Comparison of ENCODE assay signal across 17 cellular contexts in genomic region chr10:50551894-50552293, GRCh38.
"Had no signal": no experiment of that assay in that cellular context is flagged by ENCODE, and none has a peak within 500 bp of the region (broad histone marks: within the 10 kb centered on the region; RNA-seq: fewer than 3 reads in every experiment).

No MANE protein-coding gene starts in this region.

- H3K27me3 ChIP-seq: breast epithelium, esophagus squamous epithelium, foreskin keratinocyte, neutrophil had no signal

- DNase-seq: activated CD4-positive, alpha-beta T cell treated with anti-CD3 and anti-CD28 coated beads for 1 hour; activated CD4-positive, alpha-beta T cell treated with anti-CD3 and anti-CD28 coated beads, Interleukin-2, amount 50 U/mL, for 48 hours; activated CD8-positive, alpha-beta memory T cell treated with anti-CD3 and anti-CD28 coated beads, Interleukin-2, amount 10 ng/mL, durations not matched to agents 7 days and 5 days; activated effector memory CD4-positive, alpha-beta T cell treated with Interleukin-2 at 50 U/mL for 16 hours; activated T-cell treated with anti-CD3 and anti-CD28 coated beads, Interleukin-2, amount 50 U/mL, for 24 hours; esophagus squamous epithelium; foreskin keratinocyte; head of caudate nucleus; kidney; naive thymus-derived CD4-positive, alpha-beta T cell; stimulated activated CD4-positive, alpha-beta T cell treated with anti-CD3 and anti-CD28 coated beads, Interleukin-4, amount 100 ng/mL, for 1 hour; stimulated activated CD8-positive, alpha-beta memory T cell treated with anti-CD3 and anti-CD28 coated beads, Interleukin-4, amount 100 ng/mL, for 48 hours; stimulated activated naive CD8-positive, alpha-beta T cell treated with anti-CD3 and anti-CD28 coated beads, Interleukin-15, Interleukin-2, amounts not matched to agents 100 U/mL and 50 U/mL, for 24 hours; T-helper 9 cell had no signal

- H3K4me3 ChIP-seq: breast epithelium, esophagus squamous epithelium had no signal

- ATAC-seq: activated naive CD4-positive, alpha-beta T cell treated with anti-CD3 and anti-CD28 coated beads, Interleukin-2, amount 50 U/mL, for 72 hours; foreskin keratinocyte; naive thymus-derived CD4-positive, alpha-beta T cell; stimulated activated naive CD8-positive, alpha-beta T cell treated with anti-CD3 and anti-CD28 coated beads, Interleukin-15, Interleukin-2, amounts not matched to agents 100 U/mL and 50 U/mL, for 24 hours had no signal

- H3K9me3 ChIP-seq: esophagus squamous epithelium, neutrophil had no signal

- FAIRE-seq: kidney had no signal

- H3K4me3 Mint-ChIP-seq: activated CD8-positive, alpha-beta memory T cell treated with anti-CD3 and anti-CD28 coated beads, Interleukin-2, amount 10 ng/mL, durations not matched to agents 7 days and 5 days; activated T-cell treated with anti-CD3 and anti-CD28 coated beads, Interleukin-2, amount 50 U/mL, for 24 hours had no signal

- H3K27ac ChIP-seq: foreskin keratinocyte, neutrophil had no signal

- H3K36me3 ChIP-seq: breast epithelium, esophagus squamous epithelium, neutrophil had no signal

- H3K4me1 ChIP-seq: foreskin keratinocyte had no signal

- H3K27me3 Mint-ChIP-seq: activated CD8-positive, alpha-beta memory T cell treated with anti-CD3 and anti-CD28 coated beads, Interleukin-2, amount 10 ng/mL, durations not matched to agents 7 days and 5 days; activated T-cell treated with anti-CD3 and anti-CD28 coated beads, Interleukin-2, amount 50 U/mL, for 24 hours; naive thymus-derived CD4-positive, alpha-beta T cell had no signal

- H3K27ac Mint-ChIP-seq: activated CD8-positive, alpha-beta memory T cell treated with anti-CD3 and anti-CD28 coated beads, Interleukin-2, amount 10 ng/mL, durations not matched to agents 7 days and 5 days; activated naive CD4-positive, alpha-beta T cell treated with anti-CD3 and anti-CD28 coated beads, Interleukin-2, amount 50 U/mL, for 72 hours; activated T-cell treated with anti-CD3 and anti-CD28 coated beads, Interleukin-2, amount 50 U/mL, for 24 hours had no signal
